In the genomic region with DNA sequence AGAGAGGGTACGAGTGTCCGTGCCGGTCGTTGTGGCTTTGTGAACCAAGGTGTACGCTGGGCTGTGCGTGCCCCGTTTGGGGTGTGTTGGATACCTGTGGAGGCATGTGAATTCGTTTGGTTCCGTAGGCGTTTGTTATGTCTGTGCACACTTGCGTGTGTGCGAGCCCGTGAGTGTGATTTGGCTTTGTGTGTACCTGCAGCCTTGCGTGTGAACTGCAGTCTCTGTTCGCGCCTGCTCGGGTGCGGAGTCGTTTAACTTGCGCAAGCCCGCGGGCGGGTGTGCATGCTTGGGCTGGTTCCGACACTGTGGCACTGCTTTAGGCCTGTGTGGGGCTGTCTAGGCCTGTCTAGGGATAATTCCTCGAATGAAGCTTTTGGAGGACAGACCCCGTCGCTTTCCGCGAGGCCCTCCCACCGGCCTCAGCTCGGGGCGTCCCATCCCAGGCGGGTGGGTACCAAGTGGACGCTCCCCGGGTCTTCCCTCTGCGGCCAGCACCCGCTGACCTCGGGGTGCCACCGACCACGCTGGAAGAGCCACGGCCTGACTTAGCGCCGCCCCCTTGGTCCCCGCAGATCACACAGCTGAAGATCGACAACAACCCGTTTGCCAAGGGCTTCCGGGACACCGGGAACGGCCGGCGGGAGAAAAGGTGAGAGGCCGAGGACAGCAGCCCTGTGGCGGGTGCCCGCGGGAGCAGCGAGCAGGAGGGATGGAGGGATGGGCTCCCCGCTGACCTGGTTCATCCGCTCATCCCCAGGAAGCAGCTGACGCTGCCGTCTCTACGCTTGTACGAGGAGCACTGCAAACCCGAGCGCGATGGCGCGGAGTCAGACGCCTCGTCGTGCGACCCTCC, we compare ENCODE assay signal across 9 cellular contexts. TPM values are rescaled to one million over a fixed set of nuclear protein-coding genes. Genes with fewer than 3 reads are reported as not detected.
DNase-seq lines count a peak whose midpoint lies in the region; ATAC-seq, FAIRE-seq and TF ChIP-seq lines count a peak whose summit lies in the region.
"Had no signal": no experiment of that assay in that cellular context is flagged by ENCODE, and none has a peak within 500 bp of the region (broad histone marks: within the 10 kb centered on the region; RNA-seq: fewer than 3 reads in every experiment).

No MANE protein-coding gene starts in this region.

- peak overlapping the region; percentile 33 for H3K4me3 Mint-ChIP-seq in progenitor cell of endocrine pancreas (ENCODE audit: low read depth)

- no peaks in the 10 kb centered on the region for H4K20me1 ChIP-seq in fibroblast of lung (ENCODE audit: control insufficient read depth, extremely low read depth, insufficient read depth, low read length)

- peak overlapping the region; percentile 100 for H3K4me2 ChIP-seq in fibroblast of lung (ENCODE audit: extremely low read depth, insufficient read depth, low read length)

- H3K36me3 ChIP-seq in SJCRH30 (peaks cover 57% of the 10 kb centered on the region), fibroblast of lung (ENCODE audit: control insufficient read depth, insufficient read depth, low read length) (peaks cover 68% of the 10 kb centered on the region)

- intact Hi-C loops in head of caudate nucleus (cut with DNase I): no loop called here

- H3K27me3 Mint-ChIP-seq in progenitor cell of endocrine pancreas: peaks cover 75% of the 10 kb centered on the region

- DNase-seq in D721Med (ENCODE audit: insufficient read length, low spot score) (peak; percentile 50), SJCRH30 (no peak), fibroblast of lung (ENCODE audit: low read depth in 2 of 2) (peak in 1 of 2 donors; percentile 76), progenitor cell of endocrine pancreas (ENCODE audit: low spot score, unreplicated experiment) (no peak), islet precursor cell (no peak), head of caudate nucleus (no peak)

- H2AFZ ChIP-seq in fibroblast of lung (ENCODE audit: low read length): no peak overlapping the region

- no peak for FAIRE-seq in D721Med (lab: Jason Lieb, UNC)

- H3K27ac ChIP-seq in SJCRH30 (peak overlapping the region; percentile 61), fibroblast of lung (ENCODE audit: insufficient read depth, low read length) (peak overlapping the region; percentile 95)

- no peak overlapping the region for H3K27ac Mint-ChIP-seq in progenitor cell of endocrine pancreas

- no peak for ATAC-seq in HG03025 (IDR thresholded peaks at IDR 0.05; ENCODE audit: low FRiP score, unreplicated experiment)
- ATAC-seq in GM19324 (IDR thresholded peaks at IDR 0.05; ENCODE audit: low FRiP score, unreplicated experiment): no peak

- H3K9me3 ChIP-seq in SJCRH30 (replicated peaks) (no peaks in the 10 kb centered on the region), fibroblast of lung (ENCODE audit: control insufficient read depth, insufficient read depth, low read depth, low read length) (no peaks in the 10 kb centered on the region)

- H3K27me3 ChIP-seq in SJCRH30 (no peaks in the 10 kb centered on the region), fibroblast of lung (ENCODE audit: control insufficient read depth, insufficient read depth, low read length) (no peaks in the 10 kb centered on the region)

- peak overlapping the region; percentile 91 for H3K4me3 ChIP-seq in SJCRH30
- peak overlapping the region; percentile 75 to 100 (median 94) for H3K4me3 ChIP-seq in fibroblast of lung (replicated peaks in 1 of 4; ENCODE audit: control extremely low read depth in 1 of 4, insufficient read depth in 1 of 4, low read depth in 3 of 4, low read length in 4 of 4)

- H3K9me3 Mint-ChIP-seq in progenitor cell of endocrine pancreas (ENCODE audit: low read depth): no peaks in the 10 kb centered on the region

- peak overlapping the region; percentile 87 for H3K9ac ChIP-seq in fibroblast of lung (ENCODE audit: insufficient read depth, low read length)

- H3K4me1 ChIP-seq in SJCRH30 (peaks cover 5% of the 10 kb centered on the region; the same call in 1 of the 2 replicates), fibroblast of lung (ENCODE audit: control insufficient read depth, extremely low read depth, insufficient read depth, low read length) (peaks cover 15% of the 10 kb centered on the region)

- peaks cover 96% of the 10 kb centered on the region for H3K79me2 ChIP-seq in fibroblast of lung (ENCODE audit: control insufficient read depth, insufficient read depth, low read length)

- H3K4me1 Mint-ChIP-seq in progenitor cell of endocrine pancreas (ENCODE audit: low read depth): peaks cover 8% of the 10 kb centered on the region

- TF ChIP-seq CTCF in D721Med (IDR thresholded peaks at IDR 0.05; ENCODE audit: insufficient read depth, missing control alignments): no peak
- no peak for TF ChIP-seq CTCF in fibroblast of lung (conservative IDR thresholded peaks at IDR 0.05 in 1 of 2, IDR thresholded peaks at IDR 0.05 in 1 of 2; ENCODE audit: low read depth in 1 of 2, low read length in 2 of 2)
- TF ChIP-seq CTCF in progenitor cell of endocrine pancreas (IDR thresholded peaks at IDR 0.05; ENCODE audit: unreplicated experiment): no peak

- no peaks in the 10 kb centered on the region for H3K36me3 Mint-ChIP-seq in progenitor cell of endocrine pancreas (ENCODE audit: insufficient read depth)

RNA-seq across cellular contexts. Expression of gene TBX2, which starts 4.4 kb away (rescaled TPM):
- 42.3 and 42.7 TPM in 2 replicates for total RNA-seq in SJCRH30 (2014; rRNA removed; shearing (Covaris generic))
- total RNA-seq in fibroblast of lung: 98.1 and 148 TPM in 2 replicates
- polyA plus RNA-seq in fibroblast of lung: 40.5 and 64.9 TPM in 2 replicates
- polyA plus RNA-seq in fibroblast of lung (2012): 86.7 and 151 TPM in 2 replicates
- 102 and 172 TPM in 2 replicates for polyA minus RNA-seq in fibroblast of lung (ENCODE audit: low replicate concordance)
- 1.1 and 3.6 TPM in 2 replicates for total RNA-seq in progenitor cell of endocrine pancreas
- total RNA-seq: T-helper 2 cell treated with Interferon-gamma antibody and Interleukin-4, amounts not matched to agents 100 ng/mL and 5 ng/mL, for 36 hours had no signal

RNA-seq across cellular contexts. Expression of gene TBX4, which starts 48.1 kb away (rescaled TPM):
- total RNA-seq in SJCRH30 (2014; rRNA removed; shearing (Covaris generic)): 0.35 and 0.42 TPM in 2 replicates
- total RNA-seq in fibroblast of lung: 35.2 and 44.1 TPM in 2 replicates
- 84.3 and 93.9 TPM in 2 replicates for polyA plus RNA-seq in fibroblast of lung
- 55.1 and 85.4 TPM in 2 replicates for polyA plus RNA-seq in fibroblast of lung (2012)
- polyA minus RNA-seq in fibroblast of lung (ENCODE audit: low replicate concordance): 133 and 151 TPM in 2 replicates
- not detected in 2 replicates for total RNA-seq in progenitor cell of endocrine pancreas
- total RNA-seq: T-helper 2 cell treated with Interferon-gamma antibody and Interleukin-4, amounts not matched to agents 100 ng/mL and 5 ng/mL, for 36 hours had no signal

Comparison
In these comparisons a context has a peak if more than half of its experiments do, and no peak if none do; other contexts are left out.
1. RNA of gene TBX4, which starts 48.1 kb away (total RNA-seq): 35.2 to 44.1 TPM in fibroblast of lung; 0.35 to 0.42 TPM in SJCRH30 and not detected in progenitor cell of endocrine pancreas; every median in the first group is over 10 times any median in the second.